In the genomic region with DNA sequence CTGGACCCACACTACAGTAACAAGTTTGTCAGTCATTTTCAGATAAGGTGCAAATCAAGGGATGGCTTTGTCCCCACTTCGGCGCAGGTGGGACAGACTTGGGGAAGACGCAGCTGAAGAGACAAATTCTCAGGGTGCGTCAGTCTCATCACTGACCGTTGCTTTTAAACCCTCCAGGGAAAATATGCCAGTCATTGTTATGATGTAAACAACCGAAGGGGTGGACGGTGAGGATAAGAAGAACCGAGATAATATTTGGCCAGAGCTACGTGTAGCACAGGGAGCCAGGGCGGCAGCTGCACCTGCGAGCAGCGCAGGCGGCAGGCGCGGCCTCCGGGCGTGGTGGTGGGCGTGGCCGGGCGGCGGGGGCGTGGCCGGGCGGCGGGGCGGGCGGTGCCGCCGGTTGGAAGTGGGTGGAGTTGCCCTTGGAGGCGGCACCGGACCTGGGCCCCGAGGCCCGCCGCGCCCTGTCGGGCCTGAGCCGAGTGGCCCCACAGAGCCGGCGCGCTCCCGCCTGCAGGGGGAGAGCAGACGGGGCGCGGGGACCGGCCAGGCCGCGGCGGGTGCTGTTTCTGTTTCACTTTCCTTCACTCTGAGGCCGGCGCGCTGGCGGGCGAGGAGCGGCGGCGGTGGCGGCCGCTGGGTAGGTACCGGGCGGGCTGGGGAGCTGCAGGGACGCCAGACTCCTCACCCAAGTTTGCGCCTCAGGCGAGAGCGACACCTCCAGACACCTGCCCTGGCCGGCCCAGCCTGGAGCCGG, we compare ENCODE assay signal across 8 cellular contexts. TPM values are rescaled to one million over a fixed set of nuclear protein-coding genes. Genes with fewer than 3 reads are reported as not detected.
DNase-seq lines count a peak whose midpoint lies in the region; ATAC-seq and TF ChIP-seq lines count a peak whose summit lies in the region.

A gene (plus strand): TSS at position 470 of the 760 bp plus-strand sequence. CDS start 2,209 bp downstream, outside the sequence.

- H3K27me3 Mint-ChIP-seq in activated naive CD8-positive, alpha-beta T cell = no peaks in the 10 kb centered on the region
- no peaks in the 10 kb centered on the region for H3K27me3 Mint-ChIP-seq in osteocyte (ENCODE audit: unreplicated experiment)

- intact Hi-C loops in HCT116 (cut with micrococcal nuclease) = no loop called here

- peaks cover 5% of the 10 kb centered on the region for H3K36me3 Mint-ChIP-seq in activated naive CD8-positive, alpha-beta T cell
- H3K36me3 Mint-ChIP-seq in osteocyte (ENCODE audit: unreplicated experiment) = peaks cover 6% of the 10 kb centered on the region

- peak; percentile 99 for ATAC-seq in HCT116
- peak; percentile 81 for ATAC-seq in thoracic aorta (ENCODE audit: insufficient number of reproducible peaks, low FRiP score, low read depth)

- H4K20me1 ChIP-seq in HCT116 (ENCODE audit: insufficient read depth) (no peaks in the 10 kb centered on the region), MM.1S (ENCODE audit: insufficient read depth, low read length) (no peaks in the 10 kb centered on the region)

- DNase-seq in GM10266 (ENCODE audit: extremely low spot score) (peak; percentile 98), HCT116 (ENCODE audit: low read depth, low spot score) (peak; percentile 53), MM.1S (peak; percentile 95), SKM-1 treated with dmso at 0.1 percent for 144 hours (lab: John Stamatoyannopoulos, UW; ENCODE audit: unreplicated experiment) (peak; percentile 79), glomerular visceral epithelial cell (ENCODE audit: extremely low spot score) (peak; percentile 96), osteocyte (ENCODE audit: extremely low spot score, unreplicated experiment) (peak; percentile 96), thoracic aorta (ENCODE audit: low spot score) (peak; percentile 31)

- peak within 1 kb of the TSS; percentile 56; the same call in 1 of the 2 replicates for H3K27ac ChIP-seq in HCT116 (ENCODE audit: low read depth, low read length)
- peak within 1 kb of the TSS; percentile 91 for H3K27ac ChIP-seq in MM.1S (ENCODE audit: low read length)
- peak within 1 kb of the TSS; percentile 89 to 94 for H3K27ac ChIP-seq in thoracic aorta

- H3K4me1 ChIP-seq in HCT116 (ENCODE audit: control insufficient read depth in 1 of 2, insufficient read depth in 2 of 2, low read length in 2 of 2) (peaks cover 3 to 11% of the 10 kb centered on the region in 2 experiments; a peak in 3 of 4 replicates), MM.1S (ENCODE audit: low read length) (peaks cover 19% of the 10 kb centered on the region), thoracic aorta (ENCODE audit: control insufficient read depth in 1 of 2, low read depth in 2 of 2) (peaks cover 25 to 48% of the 10 kb centered on the region in 2 donors)

- H3K27me3 ChIP-seq in HCT116 (ENCODE audit: insufficient read depth, low read length) = no peaks in the 10 kb centered on the region
- H3K27me3 ChIP-seq in MM.1S (replicated peaks; ENCODE audit: insufficient read depth, low read length) = no peaks in the 10 kb centered on the region
- H3K27me3 ChIP-seq in thoracic aorta (replicated peaks; ENCODE audit: insufficient read depth) = no peaks in the 10 kb centered on the region

- H3K4me1 Mint-ChIP-seq in activated naive CD8-positive, alpha-beta T cell (ENCODE audit: low read depth) = peaks cover 56% of the 10 kb centered on the region
- peaks cover 34% of the 10 kb centered on the region for H3K4me1 Mint-ChIP-seq in osteocyte (ENCODE audit: unreplicated experiment)

- H3F3A ChIP-seq in MM.1S (ENCODE audit: insufficient read depth, low read length) = peaks cover 15% of the 10 kb centered on the region

- POLR2A ChIA-PET in HCT116 (lab: Charles Lee) = no interaction called here

- H3K27ac Mint-ChIP-seq in activated naive CD8-positive, alpha-beta T cell = peak within 1 kb of the TSS; percentile 80
- peak within 1 kb of the TSS; percentile 82 for H3K27ac Mint-ChIP-seq in osteocyte (ENCODE audit: unreplicated experiment)

- H3K9me3 Mint-ChIP-seq in activated naive CD8-positive, alpha-beta T cell (ENCODE audit: low read depth) = no peaks in the 10 kb centered on the region
- H3K9me3 Mint-ChIP-seq in osteocyte (ENCODE audit: unreplicated experiment) = no peaks in the 10 kb centered on the region

- H3K4me3 Mint-ChIP-seq in activated naive CD8-positive, alpha-beta T cell = peak within 1 kb of the TSS; percentile 92
- peak within 1 kb of the TSS; percentile 81 for H3K4me3 Mint-ChIP-seq in osteocyte (ENCODE audit: unreplicated experiment)

- peak within 1 kb of the TSS; percentile 55 to 78 for H3K4me3 ChIP-seq in HCT116 (replicated peaks in 1 of 2; ENCODE audit: low read depth in 1 of 2, low read length in 2 of 2)
- peak within 1 kb of the TSS; percentile 82 for H3K4me3 ChIP-seq in MM.1S (ENCODE audit: low read length)
- peak within 1 kb of the TSS; percentile 96 for H3K4me3 ChIP-seq in thoracic aorta

- no peaks in the 10 kb centered on the region for H3K9me2 ChIP-seq in HCT116 (ENCODE audit: insufficient read depth)
- no peaks in the 10 kb centered on the region for H3K9me2 ChIP-seq in MM.1S (replicated peaks; ENCODE audit: insufficient read depth, low read length)

- H3K9me3 ChIP-seq in HCT116 (ENCODE audit: control insufficient read depth in 1 of 2, insufficient read depth in 1 of 2, low read depth in 1 of 2, low read length in 2 of 2) (no peaks in the 10 kb centered on the region), MM.1S (replicated peaks; ENCODE audit: insufficient read depth, low read length) (no peaks in the 10 kb centered on the region), thoracic aorta (no peaks in the 10 kb centered on the region)

- CTCF ChIA-PET in HCT116 (lab: Charles Lee) = no interaction called here

- no peaks in the 10 kb centered on the region for H3K36me3 ChIP-seq in HCT116 (ENCODE audit: control insufficient read depth in 1 of 2, insufficient read depth in 2 of 2, low read length in 2 of 2)
- H3K36me3 ChIP-seq in MM.1S (replicated peaks; ENCODE audit: insufficient read depth, low read length) = no peaks in the 10 kb centered on the region
- H3K36me3 ChIP-seq in thoracic aorta = no peaks in the 10 kb centered on the region

- no TSS peak for BruUV-seq in HCT116 (replicated peaks; lab: Mats Ljungman, UMichigan)

- H3K4me2 ChIP-seq in HCT116 (ENCODE audit: low read length) = peak within 1 kb of the TSS; percentile 96
- peak within 1 kb of the TSS; percentile 74 for H3K4me2 ChIP-seq in MM.1S (ENCODE audit: low read depth, low read length)

- peak; percentile 45 for TF ChIP-seq POLR2A in HCT116 (IDR thresholded peaks at IDR 0.05; ENCODE audit: borderline replicate concordance, extremely low read depth, insufficient read depth, insufficient read length)

- H2AFZ ChIP-seq in HCT116 (ENCODE audit: low read depth, low read length, poor library complexity, severe bottlenecking) (no peak within 1 kb of the TSS), MM.1S (ENCODE audit: low read length) (peak within 1 kb of the TSS; percentile 76)

- RAD21 ChIA-PET in HCT116 (lab: Charles Lee; ENCODE audit: low non-redundant PET in 1 of 2, low total read pairs in 2 of 2, uncharacterized antibody in 2 of 2, unreplicated experiment in 2 of 2) = no interaction called here

- TF ChIP-seq RAD21 in HCT116 (IDR thresholded peaks at IDR 0.05; ENCODE audit: low read depth) = no peak

- peak within 1 kb of the TSS; percentile 72 for H3K9ac ChIP-seq in HCT116 (ENCODE audit: low read length)
- H3K9ac ChIP-seq in MM.1S (ENCODE audit: low read length) = peak within 1 kb of the TSS; percentile 89

- TF ChIP-seq CTCF in GM10266 (IDR thresholded peaks at IDR 0.05; ENCODE audit: control insufficient read depth, insufficient read depth, low read depth, missing control alignments) (peak; percentile 28), HCT116 (IDR thresholded peaks at IDR 0.05 in 2 of 3, conservative IDR thresholded peaks at IDR 0.05 in 1 of 3; ENCODE audit: borderline replicate concordance in 1 of 3, insufficient read depth in 1 of 3, low read depth in 2 of 3, low read length in 2 of 3) (peak in 1 of 3 experiments; percentile 35; a peak in 1 of 6 replicates), MM.1S (IDR thresholded peaks at IDR 0.05; ENCODE audit: low read length) (peak; percentile 15; the same call in 1 of the 2 replicates), osteocyte (IDR thresholded peaks at IDR 0.05) (peak; percentile 44), thoracic aorta (IDR thresholded peaks at IDR 0.05) (peak; percentile 45)

- H3K79me2 ChIP-seq in HCT116 (ENCODE audit: insufficient read depth, low read length) (peaks cover 11% of the 10 kb centered on the region; the same call in 1 of the 2 replicates), MM.1S (ENCODE audit: low read length) (peaks cover 64% of the 10 kb centered on the region)

TF ChIP-seq in HCT116, 20 proteins besides CTCF, POLR2A, EP300 and RAD21 (continues in another document):
- no peak for TF ChIP-seq CBX3 (IDR thresholded peaks at IDR 0.05; ENCODE audit: low read depth)
- 0 out of 2 replicates have a peak, but pooled peaks have one; percentile 39 for TF ChIP-seq SIN3A (IDR thresholded peaks at IDR 0.05; ENCODE audit: low read depth)
- no peak for TF ChIP-seq YY1 (IDR thresholded peaks at IDR 0.05; ENCODE audit: extremely low read depth, insufficient replicate concordance, low read depth, low read length)
- peak; percentile 89; the same call in 1 of the 2 replicates for TF ChIP-seq ZFX (IDR thresholded peaks at IDR 0.05)
- TF ChIP-seq, protein P1, sequence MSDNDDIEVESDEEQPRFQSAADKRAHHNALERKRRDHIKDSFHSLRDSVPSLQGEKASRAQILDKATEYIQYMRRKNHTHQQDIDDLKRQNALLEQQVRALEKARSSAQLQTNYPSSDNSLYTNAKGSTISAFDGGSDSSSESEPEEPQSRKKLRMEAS (IDR thresholded peaks at IDR 0.05) = peak; percentile 50; the same call in 1 of the 2 replicates
- TF ChIP-seq TCF7L2 (IDR thresholded peaks at IDR 0.05; ENCODE audit: borderline replicate concordance, extremely low read depth, insufficient read depth, insufficient read length) = no peak
- TF ChIP-seq, protein P2, sequence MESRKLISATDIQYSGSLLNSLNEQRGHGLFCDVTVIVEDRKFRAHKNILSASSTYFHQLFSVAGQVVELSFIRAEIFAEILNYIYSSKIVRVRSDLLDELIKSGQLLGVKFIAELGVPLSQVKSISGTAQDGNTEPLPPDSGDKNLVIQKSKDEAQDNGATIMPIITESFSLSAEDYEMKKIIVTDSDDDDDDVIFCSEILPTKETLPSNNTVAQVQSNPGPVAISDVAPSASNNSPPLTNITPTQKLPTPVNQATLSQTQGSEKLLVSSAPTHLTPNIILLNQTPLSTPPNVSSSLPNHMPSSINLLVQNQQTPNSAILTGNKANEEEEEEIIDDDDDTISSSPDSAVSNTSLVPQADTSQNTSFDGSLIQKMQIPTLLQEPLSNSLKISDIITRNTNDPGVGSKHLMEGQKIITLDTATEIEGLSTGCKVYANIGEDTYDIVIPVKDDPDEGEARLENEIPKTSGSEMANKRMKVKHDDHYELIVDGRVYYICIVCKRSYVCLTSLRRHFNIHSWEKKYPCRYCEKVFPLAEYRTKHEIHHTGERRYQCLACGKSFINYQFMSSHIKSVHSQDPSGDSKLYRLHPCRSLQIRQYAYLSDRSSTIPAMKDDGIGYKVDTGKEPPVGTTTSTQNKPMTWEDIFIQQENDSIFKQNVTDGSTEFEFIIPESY (IDR thresholded peaks at IDR 0.05; ENCODE audit: extremely low read depth, insufficient replicate concordance, low read length) = no peak
- TF ChIP-seq FOSL1 (IDR thresholded peaks at IDR 0.05; ENCODE audit: low read depth) = no peak

RNA-seq across cellular contexts. Expression of the gene that starts here (rescaled TPM):
- total RNA-seq in HCT116 (2021; ENCODE audit: unreplicated experiment) (27.5 TPM), osteocyte (27.8 and 31.2 TPM in 2 replicates), thoracic aorta (100 to 1,000 TPM; 111 to 175 TPM)
- 11.3 and 12.1 TPM in 2 replicates for polyA plus RNA-seq in HCT116 (2012)

Comparison
In these comparisons a context has a peak if more than half of its experiments do, and no peak if none do; other contexts are left out.
1. Peak in every context shown above with its lines: DNase-seq, ATAC-seq, H3K4me3 ChIP-seq and H3K27ac ChIP-seq.
2. DNase-seq: peak in every context shown above with its lines; median percentile 98 in GM10266; 96 in glomerular visceral epithelial cell; 96 in osteocyte; 95 in MM.1S; 79 in SKM-1 treated with dmso at 0.1 percent for 144 hours; 53 in HCT116; 31 in thoracic aorta.